ENCODE assay signal across 12 cellular contexts in the genomic region with DNA sequence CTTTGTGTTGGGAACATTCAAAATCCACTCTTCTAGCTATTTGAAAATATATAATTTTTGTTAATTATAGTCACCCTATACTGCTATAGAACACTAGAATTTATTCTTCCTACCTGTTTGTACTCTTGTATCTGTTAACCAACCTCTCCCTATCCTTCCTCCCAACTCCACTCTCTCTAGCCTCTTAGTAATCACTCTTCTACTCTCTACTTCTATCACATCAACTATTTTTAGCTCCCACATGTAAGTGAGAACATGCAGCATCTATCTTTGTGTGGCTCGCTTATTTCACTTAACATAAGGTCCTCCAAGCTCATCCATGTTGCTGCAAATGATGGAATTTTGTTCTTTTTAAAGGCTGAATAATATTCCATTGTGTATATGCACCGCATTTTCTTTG.
DNase-seq lines count a peak whose midpoint lies in the region; ATAC-seq, FAIRE-seq and TF ChIP-seq lines count a peak whose summit lies in the region.
"Had no signal": no experiment of that assay in that cellular context is flagged by ENCODE, and none has a peak within 500 bp of the region (broad histone marks: within the 10 kb centered on the region; RNA-seq: fewer than 3 reads in every experiment).

No MANE protein-coding gene starts in this region.

- FAIRE-seq in endothelial cell of umbilical vein (lab: Jason Lieb, UNC): peak; percentile 18
- FAIRE-seq: A549 had no signal

- no peaks in the 10 kb centered on the region for H3K36me3 Mint-ChIP-seq in activated naive CD4-positive, alpha-beta T cell treated with anti-CD3 and anti-CD28 coated beads, Interleukin-2, amount 50 U/mL, for 24 hours
- peaks cover 0 to 6% of the 10 kb centered on the region in 2 donors for H3K36me3 Mint-ChIP-seq in activated naive CD4-positive, alpha-beta T cell treated with anti-CD3 and anti-CD28 coated beads, Interleukin-2, amount 50 U/mL, for 72 hours
- no peaks in the 10 kb centered on the region for H3K36me3 Mint-ChIP-seq in activated T-helper 17 cell treated with anti-CD3 and anti-CD28 coated beads, Interleukin-2, amount 50 U/mL, for 72 hours (ENCODE audit: low read depth)

- no peaks in the 10 kb centered on the region for H3K27me3 Mint-ChIP-seq in activated naive CD4-positive, alpha-beta T cell treated with anti-CD3 and anti-CD28 coated beads, Interleukin-2, amount 50 U/mL, for 24 hours
- H3K27me3 Mint-ChIP-seq in activated T-helper 17 cell treated with anti-CD3 and anti-CD28 coated beads, Interleukin-2, amount 50 U/mL, for 72 hours: no peaks in the 10 kb centered on the region

- H3K9me3 ChIP-seq in endothelial cell of umbilical vein (replicated peaks; ENCODE audit: control insufficient read depth, insufficient read depth, low read length) (no peaks in the 10 kb centered on the region), tibial nerve (no peaks in the 10 kb centered on the region)
- H3K9me3 ChIP-seq: A549 had no signal

- no peak overlapping the region for H3K4me3 Mint-ChIP-seq in activated naive CD4-positive, alpha-beta T cell treated with anti-CD3 and anti-CD28 coated beads, Interleukin-2, amount 50 U/mL, for 24 hours
- H3K4me3 Mint-ChIP-seq in activated T-helper 17 cell treated with anti-CD3 and anti-CD28 coated beads, Interleukin-2, amount 50 U/mL, for 72 hours: peak overlapping the region; percentile 31
- H3K4me3 Mint-ChIP-seq: HFFc6 had no signal

- H3K4me1 Mint-ChIP-seq in activated naive CD4-positive, alpha-beta T cell treated with anti-CD3 and anti-CD28 coated beads, Interleukin-2, amount 50 U/mL, for 24 hours: peaks cover 53% of the 10 kb centered on the region
- peaks cover 20% of the 10 kb centered on the region for H3K4me1 Mint-ChIP-seq in activated T-helper 17 cell treated with anti-CD3 and anti-CD28 coated beads, Interleukin-2, amount 50 U/mL, for 72 hours

- WGBS in tibial nerve, 2 donors: 86 to 100% methylated on average over 2 of the region's 2 CpGs

- H3K9me1 ChIP-seq in endothelial cell of umbilical vein (replicated peaks; ENCODE audit: control insufficient read depth, extremely low read depth, insufficient read depth, low read length): no peaks in the 10 kb centered on the region

- H3K4me2 ChIP-seq in endothelial cell of umbilical vein (ENCODE audit: insufficient read depth, low read length): no peak overlapping the region
- H3K4me2 ChIP-seq: A549 had no signal

- H3K9ac ChIP-seq in endothelial cell of umbilical vein (replicated peaks; ENCODE audit: extremely low read depth, insufficient read depth, low read length): no peak overlapping the region

- peak overlapping the region; percentile 71 for H3K27ac Mint-ChIP-seq in activated naive CD4-positive, alpha-beta T cell treated with anti-CD3 and anti-CD28 coated beads, Interleukin-2, amount 50 U/mL, for 24 hours
- no peak overlapping the region for H3K27ac Mint-ChIP-seq in activated naive CD4-positive, alpha-beta T cell treated with anti-CD3 and anti-CD28 coated beads, Interleukin-2, amount 50 U/mL, for 72 hours
- no peak overlapping the region for H3K27ac Mint-ChIP-seq in activated T-helper 17 cell treated with anti-CD3 and anti-CD28 coated beads, Interleukin-2, amount 50 U/mL, for 72 hours
- H3K27ac Mint-ChIP-seq: HFFc6 had no signal

- intact Hi-C loops in endothelial cell of umbilical vein (cut with micrococcal nuclease): no loop called here

- H3K36me3 ChIP-seq in endothelial cell of umbilical vein (ENCODE audit: control insufficient read depth in 2 of 2, extremely low read depth in 1 of 2, insufficient read depth in 2 of 2, low read length in 2 of 2): no peaks in the 10 kb centered on the region
- H3K36me3 ChIP-seq in tibial nerve: no peaks in the 10 kb centered on the region

- H3K4me1 ChIP-seq in endothelial cell of umbilical vein (ENCODE audit: control insufficient read depth, extremely low read depth, insufficient read depth, low read length) (no peaks in the 10 kb centered on the region), tibial nerve (peaks cover 0 to 8% (median 7%) of the 10 kb centered on the region in 4 donors)
- H3K4me1 ChIP-seq: A549 had no signal

- TF ChIP-seq CTCF in endothelial cell of umbilical vein (IDR thresholded peaks at IDR 0.05; ENCODE audit: extremely low read depth in 1 of 2, insufficient read depth in 1 of 2, low read depth in 1 of 2, low read length in 2 of 2): no peak
- no peak for TF ChIP-seq CTCF in tibial nerve (IDR thresholded peaks at IDR 0.05)

- H4K20me1 ChIP-seq in endothelial cell of umbilical vein (replicated peaks; ENCODE audit: control insufficient read depth, extremely low read depth, insufficient read depth, low read length): no peaks in the 10 kb centered on the region

- H3K79me2 ChIP-seq in endothelial cell of umbilical vein (ENCODE audit: control insufficient read depth, insufficient read depth, low read length): no peaks in the 10 kb centered on the region

- peaks cover 0 to 4% of the 10 kb centered on the region in 2 experiments for H3K27me3 ChIP-seq in endothelial cell of umbilical vein (ENCODE audit: control insufficient read depth in 2 of 2, insufficient read depth in 2 of 2, low read length in 2 of 2)
- H3K27me3 ChIP-seq in tibial nerve: no peaks in the 10 kb centered on the region

- TF ChIP-seq EP300 in tibial nerve (IDR thresholded peaks at IDR 0.05): no peak

- DNase-seq in activated naive CD4-positive, alpha-beta T cell treated with anti-CD3 and anti-CD28 coated beads, Interleukin-2, amount 50 U/mL, for 72 hours (ENCODE audit: low spot score in 2 of 2): no peak
- no peak for DNase-seq in endothelial cell of umbilical vein (ENCODE audit: low read depth, low spot score)
- DNase-seq in stimulated activated naive CD4-positive, alpha-beta T cell (lab: John Stamatoyannopoulos, UW): no peak
- no peak for DNase-seq in tibial nerve (ENCODE audit: low spot score in 2 of 2)
- DNase-seq: GF-D8, HCEC 1CT, HFFc6 had no signal

- POLR2A ChIA-PET in endothelial cell of umbilical vein (lab: Charles Lee): no interaction called here

- dilution Hi-C loops in endothelial cell of umbilical vein (cut with MboI; ENCODE audit: extremely low pct_ligation_motif_present, low sequenced_read_pairs): no loop called here

- BruUV-seq in endothelial cell of umbilical vein (replicated peaks; lab: Mats Ljungman, UMichigan): no TSS peak

- no peak overlapping the region for H2AFZ ChIP-seq in endothelial cell of umbilical vein (ENCODE audit: low read depth, low read length)

- no peak overlapping the region for H3K27ac ChIP-seq in endothelial cell of umbilical vein (ENCODE audit: insufficient read depth, low read depth, low read length)
- no peak overlapping the region for H3K27ac ChIP-seq in tibial nerve
- H3K27ac ChIP-seq: A549, HL-60 had no signal

- CTCF ChIA-PET in endothelial cell of umbilical vein (lab: Charles Lee): no interaction called here

- no peak for ATAC-seq in activated naive CD4-positive, alpha-beta T cell treated with anti-CD3 and anti-CD28 coated beads, Interleukin-2, amount 50 U/mL, for 72 hours
- ATAC-seq in activated T-helper 17 cell treated with anti-CD3 and anti-CD28 coated beads, Interleukin-2, amount 50 U/mL, for 72 hours (replicated peaks): no peak
- no peak for ATAC-seq in HG03159 (IDR thresholded peaks at IDR 0.05; ENCODE audit: unreplicated experiment)
- ATAC-seq: A549 had no signal

- TF ChIP-seq POLR2A in endothelial cell of umbilical vein (IDR thresholded peaks at IDR 0.05; ENCODE audit: low read depth, low read length) (no peak), tibial nerve (IDR thresholded peaks at IDR 0.05) (no peak)

- no peak overlapping the region for H3K4me3 ChIP-seq in endothelial cell of umbilical vein (replicated peaks in 1 of 3; ENCODE audit: insufficient read depth in 1 of 3, low read depth in 1 of 3, low read length in 3 of 3)
- no peak overlapping the region for H3K4me3 ChIP-seq in tibial nerve
- H3K4me3 ChIP-seq: A549 had no signal

- H3K9me3 Mint-ChIP-seq in activated naive CD4-positive, alpha-beta T cell treated with anti-CD3 and anti-CD28 coated beads, Interleukin-2, amount 50 U/mL, for 24 hours: peaks cover 12% of the 10 kb centered on the region
- H3K9me3 Mint-ChIP-seq in activated naive CD4-positive, alpha-beta T cell treated with anti-CD3 and anti-CD28 coated beads, Interleukin-2, amount 50 U/mL, for 72 hours: peaks cover 12% of the 10 kb centered on the region in 2 donors
- peaks cover 4% of the 10 kb centered on the region for H3K9me3 Mint-ChIP-seq in activated T-helper 17 cell treated with anti-CD3 and anti-CD28 coated beads, Interleukin-2, amount 50 U/mL, for 72 hours
- H3K9me3 Mint-ChIP-seq: HFFc6 had no signal

TF ChIP-seq in endothelial cell of umbilical vein, 7 proteins besides CTCF, POLR2A, EP300 and RAD21:
- TF ChIP-seq EZH2 (IDR thresholded peaks at IDR 0.05; ENCODE audit: borderline replicate concordance, low read depth, low read length, severe bottlenecking) (no peak), GATA2 (IDR thresholded peaks at IDR 0.05; ENCODE audit: insufficient read depth, insufficient read length, low read depth, low read length) (no peak), JUN (IDR thresholded peaks at IDR 0.05; ENCODE audit: borderline replicate concordance, insufficient read depth, insufficient read length, low read depth) (no peak), FOS (IDR thresholded peaks at IDR 0.05; ENCODE audit: borderline replicate concordance, insufficient read depth, low read length) (no peak), POLR2AphosphoS5 (IDR thresholded peaks at IDR 0.05; ENCODE audit: insufficient read depth, low read depth, low read length) (no peak), MYC (IDR thresholded peaks at IDR 0.05; ENCODE audit: low read depth, low read length) (no peak)
- TF ChIP-seq, protein P1, sequence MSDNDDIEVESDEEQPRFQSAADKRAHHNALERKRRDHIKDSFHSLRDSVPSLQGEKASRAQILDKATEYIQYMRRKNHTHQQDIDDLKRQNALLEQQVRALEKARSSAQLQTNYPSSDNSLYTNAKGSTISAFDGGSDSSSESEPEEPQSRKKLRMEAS (IDR thresholded peaks at IDR 0.05; ENCODE audit: insufficient read depth, insufficient read length): no peak
TF ChIP-seq in endothelial cell of umbilical vein: peak in this region for 0.
